ENCODE assay signal across 8 cellular contexts in the genomic region with DNA sequence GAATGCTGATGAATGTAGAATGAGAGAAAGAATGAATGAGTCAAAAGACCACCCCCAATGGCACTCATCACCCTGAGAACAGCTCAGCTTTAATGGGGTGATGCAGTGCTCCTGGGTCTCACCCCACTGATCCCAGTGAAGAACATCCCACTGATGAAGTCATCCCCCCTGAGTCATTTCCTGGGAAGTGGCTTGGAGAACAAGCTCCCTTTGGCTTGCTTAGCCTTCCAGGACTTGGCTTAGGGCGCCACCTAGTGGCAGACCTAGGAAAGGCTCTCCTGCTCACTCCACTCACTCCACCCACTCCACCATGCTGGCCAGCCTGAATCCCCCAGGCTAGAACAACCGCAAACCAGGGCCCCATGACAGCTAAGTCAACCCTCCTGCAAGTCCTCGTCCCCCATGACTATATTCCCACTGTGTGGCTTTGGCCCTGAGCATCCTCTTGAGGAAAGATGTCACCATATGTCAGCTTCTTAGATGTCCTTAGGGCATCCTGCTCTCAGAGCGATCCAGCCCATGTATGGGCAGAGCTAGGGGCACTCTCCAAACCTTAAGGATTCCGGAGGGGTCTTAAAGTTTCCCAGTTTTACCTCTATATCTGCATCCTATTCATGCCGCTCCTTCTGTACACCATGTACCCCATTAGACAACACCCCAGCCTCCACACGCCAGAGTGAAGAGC. TPM values are rescaled to one million over a fixed set of nuclear protein-coding genes. Genes with fewer than 3 reads are reported as not detected.
A peak's percentile ranks its signal among the peaks of the same experiment; 100 is the strongest.
DNase-seq lines count a peak whose midpoint lies in the region; ATAC-seq, FAIRE-seq and TF ChIP-seq lines count a peak whose summit lies in the region.

No MANE protein-coding gene starts in this region.

- H3K4me2 ChIP-seq in HepG2 (ENCODE audit: low read depth, low read length): no peak overlapping the region

- no peak overlapping the region for H2AFZ ChIP-seq in HepG2 (ENCODE audit: low read length)

- TF ChIP-seq EP300 in HepG2 (IDR thresholded peaks at IDR 0.05; ENCODE audit: low read depth in 2 of 2, low read length in 2 of 2) (no peak), HepG2 (CRISPR knock-in tag; IDR thresholded peaks at IDR 0.05; ENCODE audit: borderline replicate concordance) (no peak)

- no peak for TF ChIP-seq POLR2A in HepG2 (IDR thresholded peaks at IDR 0.05; ENCODE audit: insufficient read depth in 1 of 2, low read depth in 2 of 2, low read length in 2 of 2)

- H3K79me2 ChIP-seq in HepG2 (ENCODE audit: insufficient read depth, low read length): no peaks in the 10 kb centered on the region

- intact Hi-C loops in colonic mucosa (cut with DNase I): loop anchor here (2.0 to 5.0 kb wide), 2 partner anchors 102 to 125 kb away; a partner anchor contains a TSS
- intact Hi-C loops in HepG2 (cut with micrococcal nuclease; ENCODE audit: unreplicated experiment): loop anchor here (1.0 to 10.0 kb wide), 3 partner anchors 103 to 522 kb away; no protein-coding TSS in a partner anchor

- in situ Hi-C loops in HepG2 (cut with HindIII; ENCODE audit: extremely low pct_ligation_motif_present, low pct_unique_long_range_greater_than_20kb): loop anchor here (5.0 to 25.0 kb wide), 2 partner anchors 125 to 510 kb away; a partner anchor contains a TSS

- peak; percentile 85 for TF ChIP-seq RAD21 in HepG2 (CRISPR knock-in tag; IDR thresholded peaks at IDR 0.05)

- BruUV-seq in HepG2 (replicated peaks; lab: Mats Ljungman, UMichigan): no TSS peak

- no peak overlapping the region for H3K9ac ChIP-seq in colonic mucosa (ENCODE audit: low read depth in 2 of 2, low read length in 2 of 2)
- no peak overlapping the region for H3K9ac ChIP-seq in HepG2 (ENCODE audit: insufficient read depth, low read depth, low read length)

- CTCF ChIA-PET in HepG2 (lab: Yijun Ruan, JAX; ENCODE audit: low intra/inter-chr PET ratio, low total read pairs): interaction anchor here (0.9 to 3.2 kb wide), 4 partner anchors 102 to 139 kb away, joined by 3 to 33 read pairs (median 20); no protein-coding TSS in a partner anchor

- POLR2A ChIA-PET in HepG2 (lab: Yijun Ruan, JAX): interaction anchor here (0.7 to 0.9 kb wide), 2 partner anchors 103 to 139 kb away, joined by 3 to 4 read pairs; no protein-coding TSS in a partner anchor

- H3K9me3 ChIP-seq in colonic mucosa: no peaks in the 10 kb centered on the region
- H3K9me3 ChIP-seq in HepG2 (ENCODE audit: low read length): no peaks in the 10 kb centered on the region; the same call in 1 of the 2 replicates

- ATAC-seq in HG03196 (IDR thresholded peaks at IDR 0.05; ENCODE audit: unreplicated experiment): peak; percentile 43
- ATAC-seq in HepG2: peak; percentile 97
- no peak for ATAC-seq in GM18520 (IDR thresholded peaks at IDR 0.05; ENCODE audit: unreplicated experiment)

- H3K4me1 ChIP-seq in colonic mucosa (no peaks in the 10 kb centered on the region), HepG2 (ENCODE audit: insufficient read depth, low read length) (no peaks in the 10 kb centered on the region)

- WGBS in HepG2 (ENCODE audit: low lambda C conversion rate): 56% methylated on average over 4 of the region's 7 CpGs

- TF ChIP-seq CTCF in colonic mucosa (IDR thresholded peaks at IDR 0.05) (peak; percentile 98), HepG2 (CRISPR knock-in tag; IDR thresholded peaks at IDR 0.05) (peak; percentile 95)

- peak; percentile 80 for FAIRE-seq in HepG2 (lab: Jason Lieb, UNC)

- H3K4me3 ChIP-seq in colonic mucosa: no peak overlapping the region
- H3K4me3 ChIP-seq in HepG2 (replicated peaks in 1 of 3; ENCODE audit: insufficient read depth in 1 of 3, low read depth in 2 of 3, low read length in 3 of 3): no peak overlapping the region

- DNase-seq in DMS53 (lab: John Stamatoyannopoulos, UW) (peak; percentile 95), NCI-H526 (lab: John Stamatoyannopoulos, UW) (peak; percentile 91 to 98), colonic mucosa (peak; percentile 89), HepG2 (ENCODE audit: low spot score) (peak; percentile 64)
- DNase-seq in activated CD4-positive, alpha-beta T cell treated with anti-CD3 and anti-CD28 coated beads for 4 hours: peak; percentile 77 to 84
- DNase-seq in stimulated activated CD4-positive, alpha-beta T cell treated with anti-CD3 and anti-CD28 coated beads, Interleukin-4, amount 100 ng/mL, for 48 hours (ENCODE audit: low read depth in 2 of 2): peak; percentile 81 to 90

- H3K27me3 ChIP-seq in colonic mucosa: no peaks in the 10 kb centered on the region
- H3K27me3 ChIP-seq in HepG2 (ENCODE audit: control insufficient read depth in 1 of 2, insufficient read depth in 2 of 2, low read length in 2 of 2): peaks cover 3 to 19% of the 10 kb centered on the region in 2 experiments; a peak in 2 of 5 replicates

- H3K36me3 ChIP-seq in colonic mucosa: no peaks in the 10 kb centered on the region
- no peaks in the 10 kb centered on the region for H3K36me3 ChIP-seq in HepG2 (replicated peaks in 1 of 2; ENCODE audit: control insufficient read depth in 1 of 2, insufficient read depth in 2 of 2, low read length in 2 of 2)

- no peak overlapping the region for H3K27ac ChIP-seq in colonic mucosa
- H3K27ac ChIP-seq in HepG2 (ENCODE audit: extremely low read length, insufficient read depth, low read length): no peak overlapping the region

- no peaks in the 10 kb centered on the region for H4K20me1 ChIP-seq in HepG2 (ENCODE audit: insufficient read depth, low read length)

TF ChIP-seq in HepG2, 621 proteins besides CTCF, POLR2A, EP300 and RAD21 (continues in another document):
- TF ChIP-seq, protein P1, sequence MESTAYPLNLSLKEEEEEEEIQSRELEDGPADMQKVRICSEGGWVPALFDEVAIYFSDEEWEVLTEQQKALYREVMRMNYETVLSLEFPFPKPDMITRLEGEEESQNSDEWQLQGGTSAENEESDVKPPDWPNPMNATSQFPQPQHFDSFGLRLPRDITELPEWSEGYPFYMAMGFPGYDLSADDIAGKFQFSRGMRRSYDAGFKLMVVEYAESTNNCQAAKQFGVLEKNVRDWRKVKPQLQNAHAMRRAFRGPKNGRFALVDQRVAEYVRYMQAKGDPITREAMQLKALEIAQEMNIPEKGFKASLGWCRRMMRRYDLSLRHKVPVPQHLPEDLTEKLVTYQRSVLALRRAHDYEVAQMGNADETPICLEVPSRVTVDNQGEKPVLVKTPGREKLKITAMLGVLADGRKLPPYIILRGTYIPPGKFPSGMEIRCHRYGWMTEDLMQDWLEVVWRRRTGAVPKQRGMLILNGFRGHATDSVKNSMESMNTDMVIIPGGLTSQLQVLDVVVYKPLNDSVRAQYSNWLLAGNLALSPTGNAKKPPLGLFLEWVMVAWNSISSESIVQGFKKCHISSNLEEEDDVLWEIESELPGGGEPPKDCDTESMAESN (CRISPR knock-in tag; conservative IDR thresholded peaks at IDR 0.05): 0 out of 2 replicates have a peak, but pooled peaks have one; percentile 31
- 0 out of 2 replicates have a peak, but pooled peaks have one; percentile 26 for TF ChIP-seq HHEX (CRISPR knock-in tag; IDR thresholded peaks at IDR 0.05)

RNA-seq across cellular contexts. Expression of a gene that starts 17.8 kb away (rescaled TPM):
- total RNA-seq in colonic mucosa (1 to 10 TPM; 1.5 to 1.6 TPM), HepG2 (2016; rRNA removed; fragmentation: Illumina TruSeq; extraction: Trizol) (not detected in 2 replicates)
- total RNA-seq in HepG2 (2016; cell fraction: cytosol; rRNA removed; fragmentation: Illumina TruSeq; extraction: Trizol; ENCODE audit: low read depth): not detected in 2 replicates
- not detected in 2 replicates for total RNA-seq in HepG2 (2016; cell fraction: insoluble cytoplasmic fraction; rRNA removed; fragmentation: Illumina TruSeq; extraction: Trizol)
- total RNA-seq in HepG2 (2016; cell fraction: membrane; rRNA removed; fragmentation: Illumina TruSeq; extraction: Trizol): not detected in 2 replicates
- total RNA-seq in HepG2 (2016; cell fraction: nucleus; rRNA removed; fragmentation: Illumina TruSeq; extraction: Trizol): not detected in 2 replicates
- not detected in 2 replicates for polyA plus RNA-seq in HepG2 (2011; rRNA removed)
- polyA plus RNA-seq in HepG2 (2011; cell fraction: cytosol; rRNA removed): not detected in 2 replicates
- polyA plus RNA-seq in HepG2 (2011; cell fraction: nucleus; rRNA removed): not detected in 2 replicates
- not detected in 2 replicates for polyA plus RNA-seq in HepG2 (2012)
- polyA plus RNA-seq in HepG2 (2016; cell fraction: cytosol; fragmentation: Illumina TruSeq; extraction: Trizol; ENCODE audit: low read depth): not detected in 2 replicates
- polyA plus RNA-seq in HepG2 (2016; cell fraction: insoluble cytoplasmic fraction; fragmentation: Illumina TruSeq; extraction: Trizol; ENCODE audit: low read depth): not detected in 2 replicates
- polyA plus RNA-seq in HepG2 (2016; cell fraction: membrane; fragmentation: Illumina TruSeq; extraction: Trizol; ENCODE audit: low read depth): not detected in 2 replicates
- polyA plus RNA-seq in HepG2 (2016; cell fraction: nucleus; fragmentation: Illumina TruSeq; extraction: Trizol; ENCODE audit: insufficient read depth, low read depth): not detected in 2 replicates
- polyA minus RNA-seq in HepG2 (2011; rRNA and poly(A)+ RNA removed; ENCODE audit: low replicate concordance): not detected in 2 replicates
- polyA minus RNA-seq in HepG2 (2011; cell fraction: cytosol; rRNA and poly(A)+ RNA removed): not detected in 2 replicates
- not detected in 2 replicates for polyA minus RNA-seq in HepG2 (2011; cell fraction: nucleus; rRNA and poly(A)+ RNA removed)

RNA-seq across cellular contexts. Expression of a gene that starts 39.2 kb away (rescaled TPM):
- total RNA-seq in colonic mucosa (1 to 10 TPM; 4.4 to 9.8 TPM), HepG2 (2016; rRNA removed; fragmentation: Illumina TruSeq; extraction: Trizol) (not detected in 2 replicates)
- not detected in 2 replicates for total RNA-seq in HepG2 (2016; cell fraction: cytosol; rRNA removed; fragmentation: Illumina TruSeq; extraction: Trizol; ENCODE audit: low read depth)
- total RNA-seq in HepG2 (2016; cell fraction: insoluble cytoplasmic fraction; rRNA removed; fragmentation: Illumina TruSeq; extraction: Trizol): not detected in 2 replicates
- total RNA-seq in HepG2 (2016; cell fraction: membrane; rRNA removed; fragmentation: Illumina TruSeq; extraction: Trizol): not detected in 2 replicates
- not detected in 2 replicates for total RNA-seq in HepG2 (2016; cell fraction: nucleus; rRNA removed; fragmentation: Illumina TruSeq; extraction: Trizol)
- polyA plus RNA-seq in HepG2 (2011; rRNA removed): 0.03 TPM in 1 of 2 replicates, not detected in the other
- 0.01 TPM in 1 of 2 replicates, not detected in the other for polyA plus RNA-seq in HepG2 (2011; cell fraction: cytosol; rRNA removed)
- 0.07 TPM in 1 of 2 replicates, not detected in the other for polyA plus RNA-seq in HepG2 (2011; cell fraction: nucleus; rRNA removed)
- polyA plus RNA-seq in HepG2 (2012): 0.29 TPM in 1 of 2 replicates, not detected in the other
- polyA plus RNA-seq in HepG2 (2016; cell fraction: cytosol; fragmentation: Illumina TruSeq; extraction: Trizol; ENCODE audit: low read depth): not detected in 2 replicates
- polyA plus RNA-seq in HepG2 (2016; cell fraction: insoluble cytoplasmic fraction; fragmentation: Illumina TruSeq; extraction: Trizol; ENCODE audit: low read depth): not detected in 2 replicates
- not detected in 2 replicates for polyA plus RNA-seq in HepG2 (2016; cell fraction: membrane; fragmentation: Illumina TruSeq; extraction: Trizol; ENCODE audit: low read depth)
- polyA plus RNA-seq in HepG2 (2016; cell fraction: nucleus; fragmentation: Illumina TruSeq; extraction: Trizol; ENCODE audit: insufficient read depth, low read depth): not detected in 2 replicates
- 1.2 TPM in 1 of 2 replicates, not detected in the other for polyA minus RNA-seq in HepG2 (2011; rRNA and poly(A)+ RNA removed; ENCODE audit: low replicate concordance)
- not detected in 2 replicates for polyA minus RNA-seq in HepG2 (2011; cell fraction: cytosol; rRNA and poly(A)+ RNA removed)
- polyA minus RNA-seq in HepG2 (2011; cell fraction: nucleus; rRNA and poly(A)+ RNA removed): not detected in 2 replicates
